Comparison of ENCODE assay signal across 11 cellular contexts in the genomic region with DNA sequence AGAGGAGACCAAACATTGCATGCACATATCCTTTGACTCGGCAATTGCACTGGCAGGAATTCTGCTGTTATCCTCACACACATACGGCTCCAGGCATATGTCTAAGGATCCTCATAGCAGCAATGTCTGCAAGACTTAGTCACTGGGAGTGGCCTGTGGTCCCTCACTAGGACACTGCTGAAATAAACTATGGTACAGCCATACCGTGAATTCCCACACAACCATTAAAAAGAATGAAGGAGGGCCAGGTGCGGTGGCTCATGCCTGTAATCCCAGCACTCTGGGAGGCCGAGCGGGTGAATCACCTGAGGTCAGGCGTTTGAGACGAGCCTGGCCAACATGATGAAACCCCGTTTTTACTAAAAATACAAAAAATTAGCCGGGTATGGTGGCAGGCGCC.
DNase-seq lines count a peak whose midpoint lies in the region; ATAC-seq, FAIRE-seq and TF ChIP-seq lines count a peak whose summit lies in the region.
"Had no signal": no experiment of that assay in that cellular context is flagged by ENCODE, and none has a peak within 500 bp of the region (broad histone marks: within the 10 kb centered on the region; RNA-seq: fewer than 3 reads in every experiment).

No MANE protein-coding gene starts in this region.

- H3K9me3 ChIP-seq in A549 (peaks cover 6% of the 10 kb centered on the region; the same call in 1 of the 3 replicates), keratinocyte (ENCODE audit: control insufficient read depth, low read depth, low read length) (no peaks in the 10 kb centered on the region)

- intact Hi-C loops in activated B cell treated with CpG ODN at 0.5 μM for 24 hours (cut with micrococcal nuclease), result no loop called here

- no peaks in the 10 kb centered on the region for H3K9me3 Mint-ChIP-seq in activated B cell treated with CpG ODN at 0.5 μM for 24 hours

- H3K4me1 ChIP-seq in A549 (peaks cover 48% of the 10 kb centered on the region), keratinocyte (ENCODE audit: control insufficient read depth, extremely low read depth, insufficient read depth, low read length) (peaks cover 69% of the 10 kb centered on the region)

- CTCF ChIA-PET in A549 (lab: Yijun Ruan, JAX) (interaction anchor here (1.5 kb wide), 1 partner anchor 12 kb away, joined by 3 read pairs; no protein-coding TSS in a partner anchor), activated B cell treated with CpG ODN at 0.5 μM for 24 hours (lab: Charles Lee) (interaction anchor here (0.7 kb wide), 1 partner anchor 159 kb away, joined by 3 read pairs; no protein-coding TSS in a partner anchor)

- no peaks in the 10 kb centered on the region for H3K36me3 Mint-ChIP-seq in activated B cell treated with CpG ODN at 0.5 μM for 24 hours (ENCODE audit: low read depth)

- POLR2A ChIA-PET in A549 (lab: Yijun Ruan, JAX) (interaction anchor here (2.0 kb wide), 1 partner anchor 97 kb away, joined by 6 read pairs; no protein-coding TSS in a partner anchor), activated B cell treated with CpG ODN at 0.5 μM for 24 hours (lab: Charles Lee) (interaction anchor here (0.7 to 10.6 kb wide), 6 partner anchors 99 to 439 kb away, joined by 4 to 604 read pairs (median 8); partner anchors contain the start of gene ZFP36L1)

- peak in 1 of 2 experiments; percentile 35; a peak in 2 of 5 replicates for TF ChIP-seq RAD21 in A549 (conservative IDR thresholded peaks at IDR 0.05 in 1 of 2, IDR thresholded peaks at IDR 0.05 in 1 of 2)

- peak; percentile 78 to 86; a peak in 5 of 6 replicates for ATAC-seq in A549
- no peak for ATAC-seq in activated B cell treated with CpG ODN at 0.5 μM for 24 hours (ENCODE audit: low read depth)
- no peak for ATAC-seq in HG03025 (IDR thresholded peaks at IDR 0.05; ENCODE audit: low FRiP score, unreplicated experiment)

- DNase-seq in A549 (ENCODE audit: low read depth in 1 of 2, low spot score in 1 of 2) (peak; percentile 80 to 82), H4 (ENCODE audit: low spot score) (peak; percentile 74), activated B cell treated with CpG ODN at 0.5 μM for 24 hours (no peak), keratinocyte (ENCODE audit: low read depth, low spot score) (peak; percentile 95), NCI-H2081 (lab: John Stamatoyannopoulos, UW) (no peak), NCI-H774 (lab: John Stamatoyannopoulos, UW) (no peak), NCI-H524 treated with DMSO at 0.1 percent for 48 hours (lab: John Stamatoyannopoulos, UW) (no peak)
- DNase-seq: effector CD4-positive, alpha-beta T cell; NCI-H2029 had no signal

- TF ChIP-seq EP300 in A549 (IDR thresholded peaks at IDR 0.05), result peak; percentile 50 to 81; a peak in 3 of 5 replicates

- no peaks in the 10 kb centered on the region for H3K36me3 ChIP-seq in keratinocyte (ENCODE audit: control insufficient read depth in 2 of 2, extremely low read depth in 1 of 2, insufficient read depth in 2 of 2, low read length in 2 of 2)

- no peak for TF ChIP-seq POLR2A in A549 (IDR thresholded peaks at IDR 0.05; ENCODE audit: low read length)

- H3K4me3 Mint-ChIP-seq in activated B cell treated with CpG ODN at 0.5 μM for 24 hours, result no peak overlapping the region

- WGBS in A549 (ENCODE audit: missing lambda C conversion rate), result 35% methylated on average over 11 of the region's 11 CpGs

- H4K20me1 ChIP-seq in keratinocyte (ENCODE audit: control insufficient read depth, extremely low read depth, insufficient read depth, low read length), result no peaks in the 10 kb centered on the region

- peak overlapping the region; percentile 46 for H3K27ac Mint-ChIP-seq in activated B cell treated with CpG ODN at 0.5 μM for 24 hours

- no peak for TF ChIP-seq CTCF in A549 (IDR thresholded peaks at IDR 0.05)
- TF ChIP-seq CTCF in activated B cell treated with CpG ODN at 0.5 μM for 24 hours (IDR thresholded peaks at IDR 0.05), result no peak
- TF ChIP-seq CTCF in keratinocyte (optimal IDR thresholded peaks at IDR 0.05 in 1 of 3, IDR thresholded peaks at IDR 0.05 in 1 of 3, conservative IDR thresholded peaks at IDR 0.05 in 1 of 3; ENCODE audit: extremely low read depth in 1 of 3, insufficient read depth in 2 of 3, low read length in 3 of 3), result no peak

- H3K27ac ChIP-seq in A549 (peak overlapping the region; percentile 86 to 94), keratinocyte (ENCODE audit: control insufficient read depth, insufficient read depth, low read length) (peak overlapping the region; percentile 97)

- no peaks in the 10 kb centered on the region for H3K27me3 Mint-ChIP-seq in activated B cell treated with CpG ODN at 0.5 μM for 24 hours

- no peaks in the 10 kb centered on the region for H3K27me3 ChIP-seq in keratinocyte (ENCODE audit: control insufficient read depth, extremely low read depth, insufficient read depth, low read length)

- peak overlapping the region; percentile 53 for H3K4me2 ChIP-seq in A549
- peak overlapping the region; percentile 44 for H3K4me2 ChIP-seq in keratinocyte (ENCODE audit: control insufficient read depth, extremely low read depth, insufficient read depth, low read depth, low read length)

- H3K9me1 ChIP-seq in keratinocyte (ENCODE audit: control insufficient read depth, extremely low read depth, insufficient read depth, low read length), result no peaks in the 10 kb centered on the region

- FAIRE-seq in A549 (lab: Jason Lieb, UNC) (peak; percentile 65), keratinocyte (lab: Jason Lieb, UNC) (peak; percentile 97)

- no peak overlapping the region for H2AFZ ChIP-seq in keratinocyte (ENCODE audit: control insufficient read depth, low read length)

- H3K9ac ChIP-seq in keratinocyte (ENCODE audit: control insufficient read depth, extremely low read depth, insufficient read depth, low read length), result peak overlapping the region; percentile 61

- H3K4me1 Mint-ChIP-seq in activated B cell treated with CpG ODN at 0.5 μM for 24 hours, result peaks cover 79% of the 10 kb centered on the region

- H3K4me3 ChIP-seq in A549 (no peak overlapping the region), keratinocyte (ENCODE audit: control insufficient read depth in 2 of 3, extremely low read depth in 1 of 3, insufficient read depth in 2 of 3, low read depth in 1 of 3, low read length in 3 of 3) (no peak overlapping the region)
- H3K4me3 ChIP-seq: skin epidermis had no signal

- no peaks in the 10 kb centered on the region for H3K79me2 ChIP-seq in keratinocyte (ENCODE audit: control insufficient read depth, insufficient read depth, low read length)

- dilution Hi-C loops in keratinocyte (cut with MboI; ENCODE audit: extremely low pct_ligation_motif_present, low sequenced_read_pairs), result no loop called here

TF ChIP-seq in A549, 52 proteins besides CTCF, POLR2A, EP300 and RAD21:
- no peak for TF ChIP-seq MAFK (IDR thresholded peaks at IDR 0.05; ENCODE audit: partially characterized antibody)
- no peak for TF ChIP-seq HDAC2 (IDR thresholded peaks at IDR 0.05)
- 0 out of 2 replicates have a peak, but pooled peaks have one; percentile 34 for TF ChIP-seq FOSL2 (IDR thresholded peaks at IDR 0.05)
- TF ChIP-seq FOSL2 (CRISPR knock-in tag; IDR thresholded peaks at IDR 0.05), result peak; percentile 78
- no peak for TF ChIP-seq CBX8 (IDR thresholded peaks at IDR 0.05)
- peak; percentile 65 for TF ChIP-seq JUNB (IDR thresholded peaks at IDR 0.05)
- no peak for TF ChIP-seq KDM1A (IDR thresholded peaks at IDR 0.05; ENCODE audit: low read depth)
- no peak for TF ChIP-seq FOSB (CRISPR knock-in tag; IDR thresholded peaks at IDR 0.05)
- TF ChIP-seq, protein P1, sequence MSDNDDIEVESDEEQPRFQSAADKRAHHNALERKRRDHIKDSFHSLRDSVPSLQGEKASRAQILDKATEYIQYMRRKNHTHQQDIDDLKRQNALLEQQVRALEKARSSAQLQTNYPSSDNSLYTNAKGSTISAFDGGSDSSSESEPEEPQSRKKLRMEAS (IDR thresholded peaks at IDR 0.05), result peak; percentile 60
- no peak for TF ChIP-seq SMC3 (IDR thresholded peaks at IDR 0.05)
- no peak for TF ChIP-seq PBX3 (IDR thresholded peaks at IDR 0.05)
- TF ChIP-seq NPAS2 (CRISPR knock-in tag; IDR thresholded peaks at IDR 0.05; ENCODE audit: borderline replicate concordance), result no peak
- TF ChIP-seq CBX2 (IDR thresholded peaks at IDR 0.05; ENCODE audit: borderline replicate concordance, low read depth), result no peak
- peak in 1 of 2 experiments; percentile 55; a peak in 1 of 5 replicates for TF ChIP-seq JUN (IDR thresholded peaks at IDR 0.05)
- no peak for TF ChIP-seq MYC (IDR thresholded peaks at IDR 0.05; ENCODE audit: borderline replicate concordance, low read length)
- TF ChIP-seq HOXB13 (CRISPR knock-in tag; IDR thresholded peaks at IDR 0.05; ENCODE audit: low read depth), result 0 out of 2 replicates have a peak, but pooled peaks have one; percentile 23
- TF ChIP-seq GATA3 (IDR thresholded peaks at IDR 0.05; ENCODE audit: borderline replicate concordance), result peak; percentile 45; the same call in 1 of the 2 replicates
- TF ChIP-seq POLR2AphosphoS2 (conservative IDR thresholded peaks at IDR 0.05; ENCODE audit: low read length), result no peak
- TF ChIP-seq TFCP2L1 (CRISPR knock-in tag; IDR thresholded peaks at IDR 0.05), result no peak
- TF ChIP-seq, protein P2, sequence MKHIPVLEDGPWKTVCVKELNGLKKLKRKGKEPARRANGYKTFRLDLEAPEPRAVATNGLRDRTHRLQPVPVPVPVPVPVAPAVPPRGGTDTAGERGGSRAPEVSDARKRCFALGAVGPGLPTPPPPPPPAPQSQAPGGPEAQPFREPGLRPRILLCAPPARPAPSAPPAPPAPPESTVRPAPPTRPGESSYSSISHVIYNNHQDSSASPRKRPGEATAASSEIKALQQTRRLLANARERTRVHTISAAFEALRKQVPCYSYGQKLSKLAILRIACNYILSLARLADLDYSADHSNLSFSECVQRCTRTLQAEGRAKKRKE (CRISPR knock-in tag; IDR thresholded peaks at IDR 0.05; ENCODE audit: low read depth), result peak; percentile 60; the same call in 1 of the 2 replicates

Comparison
In these comparisons a context has a peak if more than half of its experiments do, and no peak if none do; other contexts are left out.
1. ATAC-seq: peak in A549 (2 of 2); none in activated B cell treated with CpG ODN at 0.5 μM for 24 hours (single experiment) and HG03025 (single experiment).
2. DNase-seq: peak in A549 (2 of 2), H4 (single experiment) and keratinocyte (single experiment); none in activated B cell treated with CpG ODN at 0.5 μM for 24 hours (single experiment), NCI-H2081 (0 of 2), NCI-H774 (single experiment) and NCI-H524 treated with DMSO at 0.1 percent for 48 hours (single experiment).